ENCODE assay signal across 1 cellular context in the genomic region with DNA sequence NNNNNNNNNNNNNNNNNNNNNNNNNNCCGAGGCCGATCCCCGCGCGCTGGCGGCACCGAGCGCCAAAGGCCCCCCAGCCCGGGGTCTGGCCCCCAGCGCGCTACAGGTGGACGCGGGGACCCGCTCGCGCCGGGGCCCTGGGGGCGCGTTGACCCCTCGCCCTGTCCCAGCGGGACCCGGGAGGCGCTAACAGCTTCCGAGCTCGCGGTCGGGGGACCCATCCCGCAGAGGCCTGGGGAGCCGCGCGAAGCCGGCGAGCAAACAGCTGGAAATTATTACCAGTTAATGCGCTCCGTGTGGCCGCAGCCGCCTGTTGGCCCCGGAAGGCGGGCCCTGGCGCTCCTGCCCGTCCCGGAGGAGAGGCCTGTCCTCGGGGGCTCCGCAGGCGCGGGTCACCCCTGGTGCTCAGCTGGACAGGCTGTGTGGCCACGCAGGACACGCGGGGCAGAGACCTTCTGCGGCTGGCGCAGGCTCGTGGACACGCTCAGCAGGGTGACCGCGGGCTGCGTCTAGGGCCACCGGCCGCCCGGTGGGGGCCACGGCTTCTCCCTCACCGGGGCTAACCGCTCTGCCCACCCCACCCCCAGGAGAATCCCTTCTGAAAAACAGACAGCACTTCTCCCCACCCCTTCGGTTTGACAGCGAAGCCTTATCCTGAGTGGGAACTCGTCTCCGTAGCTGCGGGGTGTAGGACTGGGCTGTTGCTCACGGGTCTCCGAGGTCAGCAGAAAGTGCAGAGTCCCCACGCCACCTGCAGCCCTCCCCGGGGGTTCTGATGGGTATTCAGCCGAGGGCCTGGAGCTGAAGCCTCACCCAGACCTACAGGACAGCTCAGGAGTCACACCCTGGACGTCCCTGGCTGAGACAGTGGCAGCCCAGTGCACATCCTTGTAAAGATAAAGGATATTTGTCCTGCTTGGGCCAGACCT.
TF ChIP-seq lines count a peak whose summit lies in the region.

No MANE protein-coding gene starts in this region.

TF ChIP-seq in HCT116, 20 proteins besides CTCF, POLR2A, EP300 and RAD21 (continued from another document):
- TF ChIP-seq CEBPB (IDR thresholded peaks at IDR 0.05; ENCODE audit: low read depth) = no peak
- TF ChIP-seq ZNF274 (IDR thresholded peaks at IDR 0.05; ENCODE audit: low read depth, low read length) = no peak
- no peak for TF ChIP-seq JUND (IDR thresholded peaks at IDR 0.05)
- TF ChIP-seq, protein P1, sequence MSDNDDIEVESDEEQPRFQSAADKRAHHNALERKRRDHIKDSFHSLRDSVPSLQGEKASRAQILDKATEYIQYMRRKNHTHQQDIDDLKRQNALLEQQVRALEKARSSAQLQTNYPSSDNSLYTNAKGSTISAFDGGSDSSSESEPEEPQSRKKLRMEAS (IDR thresholded peaks at IDR 0.05) = no peak
- no peak for TF ChIP-seq ZFX (IDR thresholded peaks at IDR 0.05)
TF ChIP-seq in HCT116: peak in this region for 0.
